8 cellular contexts compared by ENCODE assay signal in genomic region chrX:78139160-78140123, GRCh38. TPM values are rescaled to one million over a fixed set of nuclear protein-coding genes. Genes with fewer than 3 reads are reported as not detected.
DNase-seq lines count a peak whose midpoint lies in the region; ATAC-seq and TF ChIP-seq lines count a peak whose summit lies in the region.

A gene with protein sequence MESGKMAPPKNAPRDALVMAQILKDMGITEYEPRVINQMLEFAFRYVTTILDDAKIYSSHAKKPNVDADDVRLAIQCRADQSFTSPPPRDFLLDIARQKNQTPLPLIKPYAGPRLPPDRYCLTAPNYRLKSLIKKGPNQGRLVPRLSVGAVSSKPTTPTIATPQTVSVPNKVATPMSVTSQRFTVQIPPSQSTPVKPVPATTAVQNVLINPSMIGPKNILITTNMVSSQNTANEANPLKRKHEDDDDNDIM (minus strand): TSS chrX:78139650. CDS start chrX:78139611, 39 bp downstream.

- peak; percentile 83 for DNase-seq in ELR (ENCODE audit: low read depth)
- peak; percentile 87 for DNase-seq in H7
- DNase-seq in M059J (ENCODE audit: low read depth): peak; percentile 90
- peak; percentile 72 for DNase-seq in SIG-M5 treated with dmso at 0.1 percent for 504 hours (lab: John Stamatoyannopoulos, UW; ENCODE audit: unreplicated experiment)
- peak; percentile 58 for DNase-seq in activated gamma-delta T cell treated with anti-CD3 and anti-CD28 coated beads, Interleukin-2, amount 50 U/mL, for 16 hours (ENCODE audit: low read depth)
- DNase-seq in foreskin keratinocyte: peak; percentile 43 to 64
- peak; percentile 69 for DNase-seq in neuronal stem cell (ENCODE audit: low spot score)

- peak; percentile 22 for TF ChIP-seq CTCF in foreskin keratinocyte (conservative IDR thresholded peaks at IDR 0.05)
- no peak for TF ChIP-seq CTCF in subcutaneous adipose tissue (IDR thresholded peaks at IDR 0.05; ENCODE audit: low read depth)

- no peak within 1 kb of the TSS for H2BK15ac ChIP-seq in neuronal stem cell (ENCODE audit: low read length)

- no peak within 1 kb of the TSS for H3K14ac ChIP-seq in neuronal stem cell (ENCODE audit: low read length)

- H4K8ac ChIP-seq in neuronal stem cell (ENCODE audit: low read depth, low read length): peak within 1 kb of the TSS; percentile 17

- H2AFZ ChIP-seq in neuronal stem cell (ENCODE audit: low read length): peak within 1 kb of the TSS; percentile 96

- H3K23ac ChIP-seq in neuronal stem cell (ENCODE audit: low read depth, low read length, poor library complexity): peak within 1 kb of the TSS; percentile 80

- H3K4me1 ChIP-seq in foreskin keratinocyte (no peaks in the 10 kb centered on the region), neuronal stem cell (ENCODE audit: control insufficient read depth in 2 of 2, insufficient read depth in 1 of 2, low read depth in 1 of 2, low read length in 2 of 2) (no peaks in the 10 kb centered on the region)

- no peak within 1 kb of the TSS for H2AK5ac ChIP-seq in neuronal stem cell (ENCODE audit: low read depth, low read length)

- H4K91ac ChIP-seq in neuronal stem cell (ENCODE audit: low read depth, low read length, poor library complexity): no peak within 1 kb of the TSS

- WGBS in neuronal stem cell (ENCODE audit: extremely low coverage in 2 of 2, insufficient read length in 2 of 2, insufficient replicate concordance in 1 of 2), 2 donors: no CpG with 5 or more reads among the region's 59 CpGs

- H3K27ac ChIP-seq in foreskin keratinocyte (peak within 1 kb of the TSS; percentile 62), neuronal stem cell (replicated peaks; ENCODE audit: low read length) (no peak within 1 kb of the TSS)

- no peak within 1 kb of the TSS for H3K4ac ChIP-seq in neuronal stem cell (ENCODE audit: low read length)

- H2BK5ac ChIP-seq in neuronal stem cell (ENCODE audit: low read length): peak within 1 kb of the TSS; percentile 66

- H3K4me3 ChIP-seq in H7 (ENCODE audit: insufficient read depth, low read depth, low read length): peak within 1 kb of the TSS; percentile 75
- H3K4me3 ChIP-seq in neuronal stem cell (ENCODE audit: low read length in 2 of 2): peak within 1 kb of the TSS; percentile 91 to 94

- no peak within 1 kb of the TSS for H2BK12ac ChIP-seq in neuronal stem cell (ENCODE audit: low read length)

- H3K9ac ChIP-seq in neuronal stem cell (ENCODE audit: low read depth, low read length, poor library complexity): peak within 1 kb of the TSS; percentile 93

- H3K36me3 ChIP-seq in H7 (replicated peaks; ENCODE audit: control insufficient read depth, insufficient read depth, low read length) (no peaks in the 10 kb centered on the region), neuronal stem cell (replicated peaks in 1 of 2; ENCODE audit: control insufficient read depth in 2 of 2, insufficient read depth in 2 of 2, low read length in 2 of 2) (peaks cover 0 to 22% of the 10 kb centered on the region in 2 donors)

- peak within 1 kb of the TSS; percentile 97 for H3K18ac ChIP-seq in neuronal stem cell (ENCODE audit: low read length)

- no peak within 1 kb of the TSS for H2BK120ac ChIP-seq in neuronal stem cell (ENCODE audit: low read depth, low read length)

- peak within 1 kb of the TSS; percentile 54 for H3K4me2 ChIP-seq in neuronal stem cell (ENCODE audit: insufficient read depth, low read length, poor library complexity, severe bottlenecking)

- no peaks in the 10 kb centered on the region for H3K79me1 ChIP-seq in neuronal stem cell (ENCODE audit: low read depth, low read length)

- H3K27me3 ChIP-seq in H7 (ENCODE audit: control insufficient read depth, insufficient read depth, low read length): no peaks in the 10 kb centered on the region
- no peaks in the 10 kb centered on the region for H3K27me3 ChIP-seq in foreskin keratinocyte
- H3K27me3 ChIP-seq in neuronal stem cell (ENCODE audit: control insufficient read depth in 3 of 3, insufficient read depth in 3 of 3, low read depth in 1 of 3, low read length in 3 of 3): no peaks in the 10 kb centered on the region

- H3K9me3 ChIP-seq in neuronal stem cell (replicated peaks in 1 of 2; ENCODE audit: control insufficient read depth in 2 of 2, insufficient read depth in 1 of 2, low read depth in 1 of 2, low read length in 2 of 2): no peaks in the 10 kb centered on the region

- ATAC-seq in foreskin keratinocyte: peak; percentile 99

RNA-seq across cellular contexts. Expression of the gene that starts here (rescaled TPM):
- total RNA-seq in H7 (2014; rRNA removed; shearing (Covaris generic)): 29.4 and 41.5 TPM in 2 replicates
- total RNA-seq in M059J (2014; rRNA removed; shearing (Covaris generic)): 72.8 and 107 TPM in 2 replicates
- total RNA-seq in foreskin keratinocyte (19.2 and 19.4 TPM in 2 replicates), subcutaneous adipose tissue (10 to 100 TPM in 3 of 4 donors, 1 to 10 TPM in 1; 10.0 to 31.0 (median 15.8) TPM)
- polyA plus RNA-seq in foreskin keratinocyte: 9.9 and 11.7 TPM in 2 replicates
- 52.0 TPM for polyA plus RNA-seq in neuronal stem cell (2013, experiment 1 of 2)
- polyA plus RNA-seq in neuronal stem cell (2013, experiment 2 of 2): 52.5 TPM
